ENCODE assay signal across 8 cellular contexts in genomic region chr12:112107306-112107705, GRCh38. TPM values are rescaled to one million over a fixed set of nuclear protein-coding genes. Genes with fewer than 3 reads are reported as not detected.
DNase-seq lines count a peak whose midpoint lies in the region; ATAC-seq, FAIRE-seq and TF ChIP-seq lines count a peak whose summit lies in the region.

No MANE protein-coding gene starts in this region.

- intact Hi-C loops in esophagus muscularis mucosa (cut with DNase I) = no loop called here
- intact Hi-C loops in sigmoid colon (cut with DNase I) = loop anchor here (5.0 kb wide), 1 partner anchor 60 kb away; no protein-coding TSS in a partner anchor

- FAIRE-seq in RCC 7860 (lab: Jason Lieb, UNC) = no peak

- TF ChIP-seq POLR2A in esophagus muscularis mucosa (IDR thresholded peaks at IDR 0.05; ENCODE audit: low read depth) (no peak), sigmoid colon (IDR thresholded peaks at IDR 0.05) (no peak)

- H3K27ac ChIP-seq in SJCRH30 (no peak overlapping the region), esophagus muscularis mucosa (replicated peaks in 1 of 4) (peak overlapping the region; percentile 95 to 99 (median 98)), sigmoid colon (peak overlapping the region; percentile 95 to 99 (median 97))

- no peak for TF ChIP-seq CTCF in GM12864 (IDR thresholded peaks at IDR 0.05; ENCODE audit: low read depth, low read length, missing control alignments)
- TF ChIP-seq CTCF in esophagus muscularis mucosa (IDR thresholded peaks at IDR 0.05) = no peak
- no peak for TF ChIP-seq CTCF in sigmoid colon (IDR thresholded peaks at IDR 0.05)

- H3K27me3 ChIP-seq in SJCRH30 (no peaks in the 10 kb centered on the region), esophagus muscularis mucosa (no peaks in the 10 kb centered on the region), sigmoid colon (no peaks in the 10 kb centered on the region)

- TF ChIP-seq EP300 in esophagus muscularis mucosa (IDR thresholded peaks at IDR 0.05) = no peak
- TF ChIP-seq EP300 in sigmoid colon (IDR thresholded peaks at IDR 0.05) = no peak

- H3K9me3 ChIP-seq in SJCRH30 (replicated peaks) (no peaks in the 10 kb centered on the region), esophagus muscularis mucosa (no peaks in the 10 kb centered on the region), sigmoid colon (no peaks in the 10 kb centered on the region)

- 58% methylated on average over 4 of the region's 4 CpGs for WGBS in esophagus muscularis mucosa
- 49 to 53% methylated on average over 4 of the region's 4 CpGs for WGBS in sigmoid colon, 2 donors

- H3K36me3 ChIP-seq in SJCRH30 (peaks cover 13% of the 10 kb centered on the region; the same call in 1 of the 2 replicates), esophagus muscularis mucosa (peaks cover 0 to 10% (median 1%) of the 10 kb centered on the region in 4 donors), sigmoid colon (no peaks in the 10 kb centered on the region)

- H3K4me3 ChIP-seq in GM12864 (ENCODE audit: low read depth, low read length) (peak overlapping the region; percentile 76), SJCRH30 (peak overlapping the region; percentile 85), esophagus muscularis mucosa (peak overlapping the region; percentile 71 to 90 (median 88)), sigmoid colon (peak overlapping the region in 3 of 4 donors; percentile 76 to 85 (median 79))

- no peak for ATAC-seq in GM21529 (IDR thresholded peaks at IDR 0.05; ENCODE audit: unreplicated experiment)

- DNase-seq in GM12864 (ENCODE audit: low read depth) (no peak), SJCRH30 (no peak), esophagus muscularis mucosa (ENCODE audit: extremely low spot score) (no peak), sigmoid colon (no peak), RCC 7860 (ENCODE audit: low spot score) (no peak), C1 segment of cervical spinal cord (lab: John Stamatoyannopoulos, UW) (no peak), NCI-H345 (lab: John Stamatoyannopoulos, UW) (no peak)

- H3K4me1 ChIP-seq in SJCRH30 = no peaks in the 10 kb centered on the region
- H3K4me1 ChIP-seq in esophagus muscularis mucosa = peaks cover 46 to 63% (median 56%) of the 10 kb centered on the region in 4 donors
- H3K4me1 ChIP-seq in sigmoid colon = peaks cover 0 to 53% (median 33%) of the 10 kb centered on the region in 4 donors

RNA-seq across cellular contexts. Expression of gene NAA25, which starts 1.3 kb away (rescaled TPM):
- 25.7 and 31.1 TPM in 2 replicates for total RNA-seq in SJCRH30 (2014; rRNA removed; shearing (Covaris generic))
- total RNA-seq in esophagus muscularis mucosa = 10 to 100 TPM; 11.9 to 18.7 (median 13.2) TPM
- 10 to 100 TPM; 21.6 to 26.6 (median 22.5) TPM for total RNA-seq in sigmoid colon
- 1 to 10 TPM in 2 of 3 donors, under 1 TPM in 1; 0.60 to 6.5 (median 1.6) TPM for polyA plus RNA-seq in sigmoid colon

RNA-seq across cellular contexts. Expression of gene TRAFD1, which starts 18.1 kb away (rescaled TPM):
- total RNA-seq in SJCRH30 (2014; rRNA removed; shearing (Covaris generic)) = 23.0 and 23.5 TPM in 2 replicates
- total RNA-seq in esophagus muscularis mucosa = 10 to 100 TPM; 27.2 to 37.4 (median 30.6) TPM
- 10 to 100 TPM; 42.1 to 90.8 (median 74.7) TPM for total RNA-seq in sigmoid colon
- 10 to 100 TPM; 17.4 to 42.1 (median 17.6) TPM for polyA plus RNA-seq in sigmoid colon
